22 cellular contexts compared by ENCODE assay signal in the genomic region with DNA sequence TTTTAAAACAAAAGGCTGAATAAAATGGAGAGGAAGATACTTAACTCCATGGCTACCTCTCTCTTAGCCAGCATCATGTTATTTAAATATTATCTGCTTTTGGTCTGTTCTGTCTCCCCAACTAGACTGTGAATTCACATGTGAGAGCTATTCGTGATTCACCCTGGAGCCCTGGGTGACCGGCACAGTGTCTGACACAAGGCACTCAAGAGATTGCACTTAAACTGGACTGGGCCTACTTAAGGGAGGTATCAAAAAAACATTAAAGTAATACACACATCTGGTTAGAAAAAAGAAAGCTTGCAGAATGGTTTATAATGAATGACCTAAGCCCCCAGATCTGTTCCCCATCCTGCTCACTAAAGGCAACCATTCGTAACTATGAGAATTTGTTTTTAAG.
A peak's percentile ranks its signal among the peaks of the same experiment; 100 is the strongest.
DNase-seq lines count a peak whose midpoint lies in the region; ATAC-seq and TF ChIP-seq lines count a peak whose summit lies in the region.
"Had no signal": no experiment of that assay in that cellular context is flagged by ENCODE, and none has a peak within 500 bp of the region (broad histone marks: within the 10 kb centered on the region; RNA-seq: fewer than 3 reads in every experiment).

No MANE protein-coding gene starts in this region.

- H3K4me1 ChIP-seq in IMR-90 (ENCODE audit: control insufficient read depth, insufficient read depth, low read length) (peaks cover 18% of the 10 kb centered on the region), thyroid gland (peaks cover 4 to 28% of the 10 kb centered on the region in 2 donors)
- H3K4me1 ChIP-seq: left lung, psoas muscle, stomach had no signal

- POLR2A ChIA-PET in IMR-90 (lab: Charles Lee; ENCODE audit: unreplicated experiment): no interaction called here

- peak overlapping the region; percentile 81; the same call in 1 of the 2 replicates for H3K27ac ChIP-seq in IMR-90 (ENCODE audit: insufficient read depth, low read length)
- H3K27ac ChIP-seq in thyroid gland: no peak overlapping the region
- H3K27ac ChIP-seq: left lung, neural progenitor cell, psoas muscle, stomach had no signal

- peak overlapping the region; percentile 73 for H2BK120ac ChIP-seq in IMR-90 (ENCODE audit: low read depth, low read length)

- CTCF ChIA-PET in IMR-90 (lab: Yijun Ruan, JAX): no interaction called here

- H3K23ac ChIP-seq in IMR-90 (ENCODE audit: low read depth, low read length): no peak overlapping the region

- no CpG with 5 or more reads among the region's 3 CpGs for WGBS in IMR-90 (ENCODE audit: extremely low coverage in 2 of 2, insufficient read length in 1 of 2), 2 experiments
- 50 to 51% methylated on average over 3 of the region's 3 CpGs for WGBS in thyroid gland, 2 donors

- H3K9ac ChIP-seq in IMR-90 (ENCODE audit: low read depth, low read length): no peak overlapping the region
- H3K9ac ChIP-seq: neural progenitor cell had no signal

- BruUV-seq in IMR-90 (replicated peaks; lab: Mats Ljungman, UMichigan): no TSS peak

- peak; percentile 27 for ATAC-seq in IMR-90 (ENCODE audit: low read depth)
- ATAC-seq: psoas muscle had no signal

- H3K36me3 ChIP-seq in IMR-90 (ENCODE audit: control insufficient read depth, insufficient read depth, low read length) (no peaks in the 10 kb centered on the region), thyroid gland (no peaks in the 10 kb centered on the region)
- H3K36me3 ChIP-seq: left lung, neural progenitor cell, stomach had no signal

- peak overlapping the region; percentile 37; the same call in 1 of the 2 replicates for H3K4me2 ChIP-seq in IMR-90 (ENCODE audit: low read depth, low read length)
- H3K4me2 ChIP-seq: neural progenitor cell had no signal

- H3K4me3 ChIP-seq in IMR-90 (ENCODE audit: insufficient read depth, low read depth, low read length) (no peak overlapping the region), fibroblast of the aortic adventitia (ENCODE audit: low read depth, low read length) (no peak overlapping the region), thyroid gland (replicated peaks in 1 of 3) (no peak overlapping the region)
- H3K4me3 ChIP-seq: dorsolateral prefrontal cortex, left lung, neural progenitor cell, psoas muscle, stomach had no signal

- 0 out of 2 replicates have a peak overlapping the region, but pooled peaks have one; percentile 8 for H3K14ac ChIP-seq in IMR-90 (replicated peaks; ENCODE audit: low read depth, low read length)

- H3K4ac ChIP-seq in IMR-90 (ENCODE audit: low read depth, low read length): peak overlapping the region; percentile 73; the same call in 1 of the 2 replicates

- H3K27me3 ChIP-seq in IMR-90 (ENCODE audit: control insufficient read depth, insufficient read depth, low read length) (no peaks in the 10 kb centered on the region), thyroid gland (no peaks in the 10 kb centered on the region)
- H3K27me3 ChIP-seq: dorsolateral prefrontal cortex, left lung, neural progenitor cell, stomach had no signal

- H3K4me3 Mint-ChIP-seq in activated T-helper 1 cell treated with anti-CD3 and anti-CD28 coated beads, Interleukin-12 subunit alpha, Interleukin-12 subunit beta, Interleukin-2, Interleukin-4 antibody, amounts not matched to agents 30 ng/mL and 10 ng/mL and 1 ng/mL, durations not matched to agents 14 hours and 24 hours and 36 hours: peak overlapping the region; percentile 72
- H3K4me3 Mint-ChIP-seq: activated CD4-positive, alpha-beta T cell treated with anti-CD3 and anti-CD28 coated beads, Interleukin-2, amount 10 ng/mL, durations not matched to agents 7 days and 5 days; H9; neural progenitor cell had no signal

- DNase-seq in IMR-90: peak; percentile 33
- DNase-seq in activated T-helper 1 cell treated with anti-CD3 and anti-CD28 coated beads, Interleukin-12 subunit alpha, Interleukin-12 subunit beta, Interleukin-2, Interleukin-4 antibody, amounts not matched to agents 30 ng/mL and 10 ng/mL and 1 ng/mL, durations not matched to agents 14 hours and 24 hours and 36 hours (ENCODE audit: low spot score): no peak
- peak; percentile 23 for DNase-seq in fibroblast of the aortic adventitia (ENCODE audit: low read depth)
- peak; percentile 42 to 52 for DNase-seq in thyroid gland
- DNase-seq in NCI-H1092 treated with DMSO at 0.1 percent for 48 hours (lab: John Stamatoyannopoulos, UW): no peak
- no peak for DNase-seq in mucosa of gallbladder (ENCODE audit: low spot score)
- no peak for DNase-seq in H4 (ENCODE audit: low spot score)
- DNase-seq: activated CD4-positive, alpha-beta T cell treated with anti-CD3 and anti-CD28 coated beads, Interleukin-2, amount 10 ng/mL, durations not matched to agents 7 days and 5 days; activated CD8-positive, alpha-beta memory T cell treated with anti-CD3 and anti-CD28 coated beads, Interleukin-2, amount 50 U/mL, for 48 hours; activated gamma-delta T cell; H9; Kasumi-1; left lung; NCI-H1105 treated with DMSO at 0.1 percent for 48 hours; NCI-H2081; NCI-H510A; psoas muscle; small intestine; stimulated activated CD4-positive, alpha-beta T cell treated with anti-CD3 and anti-CD28 coated beads, Interleukin-4, amount 100 ng/mL, for 1 hour; stomach had no signal

- no peak overlapping the region for H2AFZ ChIP-seq in IMR-90 (replicated peaks; ENCODE audit: low read length, poor library complexity)
- H2AFZ ChIP-seq: neural progenitor cell had no signal

- peak overlapping the region; percentile 80; the same call in 1 of the 2 replicates for H3K18ac ChIP-seq in IMR-90 (ENCODE audit: low read depth, low read length)

- H3K9me3 Mint-ChIP-seq in activated T-helper 1 cell treated with anti-CD3 and anti-CD28 coated beads, Interleukin-12 subunit alpha, Interleukin-12 subunit beta, Interleukin-2, Interleukin-4 antibody, amounts not matched to agents 30 ng/mL and 10 ng/mL and 1 ng/mL, durations not matched to agents 14 hours and 24 hours and 36 hours: no peaks in the 10 kb centered on the region
- H3K9me3 Mint-ChIP-seq: activated CD4-positive, alpha-beta T cell treated with anti-CD3 and anti-CD28 coated beads, Interleukin-2, amount 10 ng/mL, durations not matched to agents 7 days and 5 days had no signal

- H4K8ac ChIP-seq in IMR-90 (ENCODE audit: low read depth in 2 of 2, low read length in 2 of 2): peak overlapping the region; percentile 20 to 62; a peak in 2 of 4 replicates

- peaks cover 2% of the 10 kb centered on the region for H3K36me3 Mint-ChIP-seq in activated T-helper 1 cell treated with anti-CD3 and anti-CD28 coated beads, Interleukin-12 subunit alpha, Interleukin-12 subunit beta, Interleukin-2, Interleukin-4 antibody, amounts not matched to agents 30 ng/mL and 10 ng/mL and 1 ng/mL, durations not matched to agents 14 hours and 24 hours and 36 hours (ENCODE audit: low read depth)
- H3K36me3 Mint-ChIP-seq: neural progenitor cell had no signal

- dilution Hi-C loops in IMR-90 (cut with HindIII; ENCODE audit: low sequenced_read_pairs, unreplicated experiment): no loop called here

- no peak overlapping the region for H2BK20ac ChIP-seq in IMR-90 (ENCODE audit: low read depth, low read length)

- H3K27ac Mint-ChIP-seq in activated T-helper 1 cell treated with anti-CD3 and anti-CD28 coated beads, Interleukin-12 subunit alpha, Interleukin-12 subunit beta, Interleukin-2, Interleukin-4 antibody, amounts not matched to agents 30 ng/mL and 10 ng/mL and 1 ng/mL, durations not matched to agents 14 hours and 24 hours and 36 hours: no peak overlapping the region
- H3K27ac Mint-ChIP-seq: activated CD4-positive, alpha-beta T cell treated with anti-CD3 and anti-CD28 coated beads, Interleukin-2, amount 10 ng/mL, durations not matched to agents 7 days and 5 days; H9; neural progenitor cell had no signal

- 0 out of 2 replicates have a peak overlapping the region, but pooled peaks have one; percentile 44 for H2AK5ac ChIP-seq in IMR-90 (ENCODE audit: low read depth, low read length)

- H2BK5ac ChIP-seq in IMR-90 (ENCODE audit: low read depth, low read length, poor library complexity, severe bottlenecking): peak overlapping the region; percentile 89

- intact Hi-C loops in IMR-90 (cut with micrococcal nuclease) (no loop called here), thyroid gland (cut with DNase I) (no loop called here)
- intact Hi-C loops in activated T-helper 1 cell treated with anti-CD3 and anti-CD28 coated beads, Interleukin-12 subunit alpha, Interleukin-12 subunit beta, Interleukin-2, Interleukin-4 antibody, amounts not matched to agents 30 ng/mL and 10 ng/mL and 1 ng/mL, durations not matched to agents 14 hours and 24 hours and 36 hours (cut with micrococcal nuclease): loop anchor here (5.0 kb wide), 3 partner anchors 100 to 230 kb away; partner anchors contain the start of gene CREB3L2

- peaks cover 11% of the 10 kb centered on the region for H3K4me1 Mint-ChIP-seq in activated T-helper 1 cell treated with anti-CD3 and anti-CD28 coated beads, Interleukin-12 subunit alpha, Interleukin-12 subunit beta, Interleukin-2, Interleukin-4 antibody, amounts not matched to agents 30 ng/mL and 10 ng/mL and 1 ng/mL, durations not matched to agents 14 hours and 24 hours and 36 hours (ENCODE audit: low read depth)
- H3K4me1 Mint-ChIP-seq: activated CD4-positive, alpha-beta T cell treated with anti-CD3 and anti-CD28 coated beads, Interleukin-2, amount 10 ng/mL, durations not matched to agents 7 days and 5 days had no signal

- in situ Hi-C loops in IMR-90 (cut with MboI; ENCODE audit: low sequenced_read_pairs): no loop called here

- TF ChIP-seq POLR2A in IMR-90 (IDR thresholded peaks at IDR 0.05; ENCODE audit: low read depth, low read length) (0 out of 2 replicates have a peak, but pooled peaks have one; percentile 1), thyroid gland (IDR thresholded peaks at IDR 0.05) (no peak)

- H4K5ac ChIP-seq in IMR-90 (ENCODE audit: low read depth, low read length): 0 out of 2 replicates have a peak overlapping the region, but pooled peaks have one; percentile 34

- H3K27me3 Mint-ChIP-seq in activated T-helper 1 cell treated with anti-CD3 and anti-CD28 coated beads, Interleukin-12 subunit alpha, Interleukin-12 subunit beta, Interleukin-2, Interleukin-4 antibody, amounts not matched to agents 30 ng/mL and 10 ng/mL and 1 ng/mL, durations not matched to agents 14 hours and 24 hours and 36 hours (ENCODE audit: insufficient read depth): no peaks in the 10 kb centered on the region

- H4K20me1 ChIP-seq in IMR-90 (ENCODE audit: insufficient read depth, low read length): no peaks in the 10 kb centered on the region

- no peak overlapping the region; the same call in 1 of the 2 replicates for H3K56ac ChIP-seq in IMR-90 (ENCODE audit: extremely low read depth, insufficient read depth, low read length)

- H4K91ac ChIP-seq in IMR-90 (ENCODE audit: insufficient read depth, low read depth, low read length): peak overlapping the region; percentile 33; the same call in 1 of the 2 replicates

- no peak for TF ChIP-seq CTCF in IMR-90 (conservative IDR thresholded peaks at IDR 0.05; ENCODE audit: low read depth, low read length)
- no peak for TF ChIP-seq CTCF in fibroblast of the aortic adventitia (IDR thresholded peaks at IDR 0.05; ENCODE audit: insufficient read depth, low read length)
- TF ChIP-seq CTCF in thyroid gland (IDR thresholded peaks at IDR 0.05): no peak

- H3K79me1 ChIP-seq in IMR-90 (ENCODE audit: low read depth in 1 of 2, low read length in 2 of 2): 0 out of 4 replicates have a peak, but pooled peaks cover 0 to 3% of the 10 kb centered on the region in 2 experiments

- H2BK15ac ChIP-seq in IMR-90 (ENCODE audit: low read depth, low read length): peak overlapping the region; percentile 27; the same call in 1 of the 3 replicates

- H2AK9ac ChIP-seq in IMR-90 (replicated peaks; ENCODE audit: low read depth, low read length, poor library complexity): no peak overlapping the region

- peaks cover 6% of the 10 kb centered on the region; the same call in 1 of the 2 replicates for H3K9me1 ChIP-seq in IMR-90 (ENCODE audit: insufficient read depth, low read length)

- H3K9me3 ChIP-seq in IMR-90 (ENCODE audit: control insufficient read depth, insufficient read depth, low read length) (no peaks in the 10 kb centered on the region), thyroid gland (no peaks in the 10 kb centered on the region)
- H3K9me3 ChIP-seq: left lung, psoas muscle, stomach had no signal

- no peak for TF ChIP-seq RAD21 in IMR-90 (IDR thresholded peaks at IDR 0.05; ENCODE audit: low read length)

Comparison
In these comparisons a context has a peak if more than half of its experiments do, and no peak if none do; other contexts are left out.
1. DNase-seq: peak in IMR-90 (single experiment), fibroblast of the aortic adventitia (single experiment) and thyroid gland (2 of 2); none in activated T-helper 1 cell treated with anti-CD3 and anti-CD28 coated beads, Interleukin-12 subunit alpha, Interleukin-12 subunit beta, Interleukin-2, Interleukin-4 antibody, amounts not matched to agents 30 ng/mL and 10 ng/mL and 1 ng/mL, durations not matched to agents 14 hours and 24 hours and 36 hours (single experiment), NCI-H1092 treated with DMSO at 0.1 percent for 48 hours (single experiment), mucosa of gallbladder (single experiment) and H4 (single experiment).